Comparison of ENCODE assay signal across 8 cellular contexts in genomic region chr9:90870646-90871326, GRCh38.
DNase-seq lines count a peak whose midpoint lies in the region; ATAC-seq, FAIRE-seq and TF ChIP-seq lines count a peak whose summit lies in the region.

No MANE protein-coding gene starts in this region.

- H3K27ac Mint-ChIP-seq in CD4-positive, CD25-positive, alpha-beta regulatory T cell, result no peak overlapping the region
- no peak overlapping the region for H3K27ac Mint-ChIP-seq in T-helper 2 cell treated with Interferon-gamma antibody and Interleukin-4, amounts not matched to agents 5 μg/mL and 100 μg/mL, for 36 hours

- H3K27me3 Mint-ChIP-seq in CD4-positive, CD25-positive, alpha-beta regulatory T cell, result peaks cover 23% of the 10 kb centered on the region
- H3K27me3 Mint-ChIP-seq in T-helper 2 cell treated with Interferon-gamma antibody and Interleukin-4, amounts not matched to agents 5 μg/mL and 100 μg/mL, for 36 hours (ENCODE audit: low read depth), result peaks cover 10% of the 10 kb centered on the region

- no peak for TF ChIP-seq POLR2A in H54 (IDR thresholded peaks at IDR 0.05; ENCODE audit: low read depth, low read length)

- H3K27ac ChIP-seq in CD4-positive, CD25-positive, alpha-beta regulatory T cell (ENCODE audit: insufficient read depth, low read length, poor library complexity, severe bottlenecking), result no peak overlapping the region

- peak; percentile 74 for FAIRE-seq in H54 (lab: Jason Lieb, UNC)

- no peak overlapping the region for H3K4me3 Mint-ChIP-seq in CD4-positive, CD25-positive, alpha-beta regulatory T cell
- no peak overlapping the region for H3K4me3 Mint-ChIP-seq in T-helper 2 cell treated with Interferon-gamma antibody and Interleukin-4, amounts not matched to agents 5 μg/mL and 100 μg/mL, for 36 hours

- peaks cover 7% of the 10 kb centered on the region for H3K27me3 ChIP-seq in CD4-positive, CD25-positive, alpha-beta regulatory T cell (ENCODE audit: control insufficient read depth, insufficient read depth, low read length)

- intact Hi-C loops in sciatic nerve (cut with DNase I), result no loop called here

- no peaks in the 10 kb centered on the region for H3K4me1 Mint-ChIP-seq in CD4-positive, CD25-positive, alpha-beta regulatory T cell
- no peaks in the 10 kb centered on the region for H3K4me1 Mint-ChIP-seq in T-helper 2 cell treated with Interferon-gamma antibody and Interleukin-4, amounts not matched to agents 5 μg/mL and 100 μg/mL, for 36 hours (ENCODE audit: low read depth)

- H3K36me3 Mint-ChIP-seq in CD4-positive, CD25-positive, alpha-beta regulatory T cell, result no peaks in the 10 kb centered on the region
- no peaks in the 10 kb centered on the region for H3K36me3 Mint-ChIP-seq in T-helper 2 cell treated with Interferon-gamma antibody and Interleukin-4, amounts not matched to agents 5 μg/mL and 100 μg/mL, for 36 hours (ENCODE audit: low read depth)

- H3K4me3 ChIP-seq in CD4-positive, CD25-positive, alpha-beta regulatory T cell (ENCODE audit: low read depth, low read length), result no peak overlapping the region

- no peaks in the 10 kb centered on the region for H3K36me3 ChIP-seq in CD4-positive, CD25-positive, alpha-beta regulatory T cell (ENCODE audit: control insufficient read depth, insufficient read depth, low read length)

- DNase-seq in CD4-positive, CD25-positive, alpha-beta regulatory T cell, result peak; percentile 12 to 48 (median 42)
- no peak for DNase-seq in H54 (ENCODE audit: insufficient read length, low spot score)
- DNase-seq in NCI-H774 (lab: John Stamatoyannopoulos, UW), result peak; percentile 44
- peak; percentile 30 for DNase-seq in activated naive CD4-positive, alpha-beta T cell treated with Interleukin-2 at 50 U/mL for 16 hours
- peak; percentile 37 for DNase-seq in glomerular visceral epithelial cell (ENCODE audit: extremely low spot score)
- no peak for DNase-seq in sciatic nerve (ENCODE audit: low spot score)
- DNase-seq in T-helper 2 cell treated with Interferon-gamma antibody and Interleukin-4, amounts not matched to agents 5 μg/mL and 100 μg/mL, for 36 hours (ENCODE audit: low spot score), result no peak
- DNase-seq in activated CD4-positive, CD25-positive, alpha-beta regulatory T cell treated with anti-CD3 and anti-CD28 coated beads, Interleukin-2, amount 50 U/mL, for 72 hours, result no peak

- no peaks in the 10 kb centered on the region for H3K9me3 ChIP-seq in CD4-positive, CD25-positive, alpha-beta regulatory T cell (ENCODE audit: control insufficient read depth in 2 of 2, low read length in 2 of 2)

- no peak for ATAC-seq in CD4-positive, CD25-positive, alpha-beta regulatory T cell (ENCODE audit: low read depth in 2 of 2)
- ATAC-seq in sciatic nerve, result peak; percentile 17

- no peaks in the 10 kb centered on the region for H3K9me3 Mint-ChIP-seq in CD4-positive, CD25-positive, alpha-beta regulatory T cell
- H3K9me3 Mint-ChIP-seq in T-helper 2 cell treated with Interferon-gamma antibody and Interleukin-4, amounts not matched to agents 5 μg/mL and 100 μg/mL, for 36 hours, result no peaks in the 10 kb centered on the region

- no peaks in the 10 kb centered on the region for H3K4me1 ChIP-seq in CD4-positive, CD25-positive, alpha-beta regulatory T cell (ENCODE audit: control insufficient read depth, insufficient read depth, low read length, poor library complexity, severe bottlenecking)

Comparison
In these comparisons a context has a peak if more than half of its experiments do, and no peak if none do; other contexts are left out.
1. DNase-seq: peak in CD4-positive, CD25-positive, alpha-beta regulatory T cell (3 of 3), NCI-H774 (single experiment), activated naive CD4-positive, alpha-beta T cell treated with Interleukin-2 at 50 U/mL for 16 hours (single experiment) and glomerular visceral epithelial cell (single experiment); none in H54 (single experiment), sciatic nerve (single experiment), T-helper 2 cell treated with Interferon-gamma antibody and Interleukin-4, amounts not matched to agents 5 μg/mL and 100 μg/mL, for 36 hours (single experiment) and activated CD4-positive, CD25-positive, alpha-beta regulatory T cell treated with anti-CD3 and anti-CD28 coated beads, Interleukin-2, amount 50 U/mL, for 72 hours (single experiment).